In the genomic region with DNA sequence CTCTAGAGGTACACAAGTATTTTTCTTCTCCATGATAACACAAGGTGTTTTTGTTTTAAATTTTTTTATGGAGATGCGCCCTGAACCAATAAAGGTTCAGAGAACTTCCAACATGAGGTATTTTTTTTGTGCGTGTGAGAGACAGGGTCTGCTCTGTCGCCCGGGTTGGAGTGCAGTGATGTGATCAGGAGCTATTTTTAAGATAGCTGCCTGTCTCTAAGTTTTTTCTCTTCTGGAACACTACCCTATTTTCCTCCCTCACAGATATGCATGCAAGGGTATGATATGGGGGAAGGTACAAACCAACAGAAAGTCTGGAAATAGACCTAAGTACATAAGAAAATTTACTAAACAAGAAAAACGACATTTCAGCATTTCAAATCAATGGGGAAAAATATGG, we compare ENCODE assay signal across 21 cellular contexts. TPM values are rescaled to one million over a fixed set of nuclear protein-coding genes. Genes with fewer than 3 reads are reported as not detected.
DNase-seq lines count a peak whose midpoint lies in the region; ATAC-seq and TF ChIP-seq lines count a peak whose summit lies in the region.
"Had no signal": no experiment of that assay in that cellular context is flagged by ENCODE, and none has a peak within 500 bp of the region (broad histone marks: within the 10 kb centered on the region; RNA-seq: fewer than 3 reads in every experiment).

No MANE protein-coding gene starts in this region.

- no peak overlapping the region for H3K4me3 Mint-ChIP-seq in activated CD8-positive, alpha-beta memory T cell treated with anti-CD3 and anti-CD28 coated beads, Interleukin-2, amount 10 ng/mL, durations not matched to agents 7 days and 5 days
- H3K4me3 Mint-ChIP-seq in stimulated activated naive CD8-positive, alpha-beta T cell treated with anti-CD3 and anti-CD28 coated beads, Interleukin-15, Interleukin-2, amounts not matched to agents 100 ng/mL and 50 ng/mL, for 24 hours, result no peak overlapping the region
- H3K4me3 Mint-ChIP-seq: CD8-positive, alpha-beta memory T cell; HFFc6 had no signal

- no peak for TF ChIP-seq CTCF in left ventricle myocardium inferior (IDR thresholded peaks at IDR 0.05; ENCODE audit: borderline replicate concordance)

- CTCF ChIA-PET in activated CD8-positive, alpha-beta memory T cell treated with anti-CD3 and anti-CD28 coated beads, Interleukin-2, amount 10 ng/mL, durations not matched to agents 7 days and 5 days (lab: Charles Lee), result no interaction called here

- peak overlapping the region; percentile 54 for H3K27ac ChIP-seq in left ventricle myocardium inferior (replicated peaks)
- H3K27ac ChIP-seq: BLaER1, KMS-11 had no signal

- peaks cover 5% of the 10 kb centered on the region for H3K36me3 ChIP-seq in left ventricle myocardium inferior

- no peak for ATAC-seq in activated CD8-positive, alpha-beta memory T cell treated with anti-CD3 and anti-CD28 coated beads, Interleukin-2, amount 10 ng/mL, durations not matched to agents 7 days and 5 days
- ATAC-seq in stimulated activated naive CD8-positive, alpha-beta T cell treated with anti-CD3 and anti-CD28 coated beads, Interleukin-15, Interleukin-2, amounts not matched to agents 100 U/mL and 50 U/mL, for 24 hours, result no peak
- no peak for ATAC-seq in HG03095 (IDR thresholded peaks at IDR 0.05; ENCODE audit: unreplicated experiment)
- no peak for ATAC-seq in HG02970 (IDR thresholded peaks at IDR 0.05; ENCODE audit: low FRiP score, unreplicated experiment)
- ATAC-seq: HepG2 had no signal

- no peaks in the 10 kb centered on the region for H3K27me3 Mint-ChIP-seq in activated CD8-positive, alpha-beta memory T cell treated with anti-CD3 and anti-CD28 coated beads, Interleukin-2, amount 10 ng/mL, durations not matched to agents 7 days and 5 days
- no peaks in the 10 kb centered on the region for H3K27me3 Mint-ChIP-seq in stimulated activated naive CD8-positive, alpha-beta T cell treated with anti-CD3 and anti-CD28 coated beads, Interleukin-15, Interleukin-2, amounts not matched to agents 100 ng/mL and 50 ng/mL, for 24 hours
- H3K27me3 Mint-ChIP-seq: CD8-positive, alpha-beta memory T cell had no signal

- no peaks in the 10 kb centered on the region for H3K9me3 ChIP-seq in left ventricle myocardium inferior (replicated peaks)
- H3K9me3 ChIP-seq: BLaER1 had no signal

- intact Hi-C loops in left ventricle myocardium inferior (cut with micrococcal nuclease), result no loop called here

- no peaks in the 10 kb centered on the region for H3K27me3 ChIP-seq in left ventricle myocardium inferior (ENCODE audit: low read depth)

- peaks cover 20% of the 10 kb centered on the region for H3K36me3 Mint-ChIP-seq in activated CD8-positive, alpha-beta memory T cell treated with anti-CD3 and anti-CD28 coated beads, Interleukin-2, amount 10 ng/mL, durations not matched to agents 7 days and 5 days
- peaks cover 30% of the 10 kb centered on the region for H3K36me3 Mint-ChIP-seq in stimulated activated naive CD8-positive, alpha-beta T cell treated with anti-CD3 and anti-CD28 coated beads, Interleukin-15, Interleukin-2, amounts not matched to agents 100 ng/mL and 50 ng/mL, for 24 hours (ENCODE audit: low read depth)

- H3K4me3 ChIP-seq in left ventricle myocardium inferior, result no peak overlapping the region
- H3K4me3 ChIP-seq: BLaER1 had no signal

- peak overlapping the region; percentile 28 for H3K27ac Mint-ChIP-seq in activated CD8-positive, alpha-beta memory T cell treated with anti-CD3 and anti-CD28 coated beads, Interleukin-2, amount 10 ng/mL, durations not matched to agents 7 days and 5 days
- H3K27ac Mint-ChIP-seq in stimulated activated naive CD8-positive, alpha-beta T cell treated with anti-CD3 and anti-CD28 coated beads, Interleukin-15, Interleukin-2, amounts not matched to agents 100 ng/mL and 50 ng/mL, for 24 hours, result peak overlapping the region; percentile 52
- H3K27ac Mint-ChIP-seq: HFFc6 had no signal

- H3K4me1 ChIP-seq in left ventricle myocardium inferior, result no peaks in the 10 kb centered on the region
- H3K4me1 ChIP-seq: BLaER1 had no signal

- no peak for DNase-seq in activated CD8-positive, alpha-beta memory T cell treated with anti-CD3 and anti-CD28 coated beads, Interleukin-2, amount 10 ng/mL, durations not matched to agents 7 days and 5 days
- no peak for DNase-seq in activated CD8-positive, alpha-beta memory T cell treated with anti-CD3 and anti-CD28 coated beads, Interleukin-2, amount 50 U/mL, for 48 hours
- no peak for DNase-seq in stimulated activated naive CD8-positive, alpha-beta T cell treated with anti-CD3 and anti-CD28 coated beads, Interleukin-15, Interleukin-2, amounts not matched to agents 100 U/mL and 50 U/mL, for 24 hours
- DNase-seq in left ventricle myocardium inferior, result no peak
- DNase-seq in stimulated activated CD8-positive, alpha-beta memory T cell treated with anti-CD3 and anti-CD28 coated beads, Interleukin-4, amount 100 ng/mL, for 48 hours, result no peak
- DNase-seq: CD8-positive, alpha-beta memory T cell; DMS79; HFFc6; NCI-H1092; NCI-H146; NCI-H2081; NCI-H748 treated with DMSO at 0.1 percent for 48 hours had no signal

- peaks cover 7% of the 10 kb centered on the region for H3K4me1 Mint-ChIP-seq in activated CD8-positive, alpha-beta memory T cell treated with anti-CD3 and anti-CD28 coated beads, Interleukin-2, amount 10 ng/mL, durations not matched to agents 7 days and 5 days
- no peaks in the 10 kb centered on the region for H3K4me1 Mint-ChIP-seq in stimulated activated naive CD8-positive, alpha-beta T cell treated with anti-CD3 and anti-CD28 coated beads, Interleukin-15, Interleukin-2, amounts not matched to agents 100 ng/mL and 50 ng/mL, for 24 hours (ENCODE audit: low read depth)

- no peaks in the 10 kb centered on the region for H3K9me3 Mint-ChIP-seq in activated CD8-positive, alpha-beta memory T cell treated with anti-CD3 and anti-CD28 coated beads, Interleukin-2, amount 10 ng/mL, durations not matched to agents 7 days and 5 days (ENCODE audit: low read depth)
- no peaks in the 10 kb centered on the region for H3K9me3 Mint-ChIP-seq in stimulated activated naive CD8-positive, alpha-beta T cell treated with anti-CD3 and anti-CD28 coated beads, Interleukin-15, Interleukin-2, amounts not matched to agents 100 ng/mL and 50 ng/mL, for 24 hours
- H3K9me3 Mint-ChIP-seq: CD8-positive, alpha-beta memory T cell; HFFc6 had no signal

RNA-seq across cellular contexts. Expression of a gene that starts 3.0 kb away (rescaled TPM):
- 1 to 10 TPM; 4.3 to 6.7 TPM for total RNA-seq in activated CD8-positive, alpha-beta memory T cell treated with anti-CD3 and anti-CD28 coated beads, Interleukin-2, amount 10 ng/mL, durations not matched to agents 7 days and 5 days
- total RNA-seq in left ventricle myocardium inferior, result 1.4 TPM

RNA-seq across cellular contexts. Expression of a gene that starts 37.1 kb away (rescaled TPM):
- 100 to 1,000 TPM in 1 of 2 experiments, 10 to 100 TPM in 1; 97.4 to 119 TPM for total RNA-seq in activated CD8-positive, alpha-beta memory T cell treated with anti-CD3 and anti-CD28 coated beads, Interleukin-2, amount 10 ng/mL, durations not matched to agents 7 days and 5 days
- not detected for total RNA-seq in left ventricle myocardium inferior
- total RNA-seq: A172, HFFc6, M059J, NCI-H460 had no signal

RNA-seq across cellular contexts. Expression of a gene that starts 48.3 kb away (rescaled TPM):
- 100 to 1,000 TPM; 365 to 381 TPM for total RNA-seq in activated CD8-positive, alpha-beta memory T cell treated with anti-CD3 and anti-CD28 coated beads, Interleukin-2, amount 10 ng/mL, durations not matched to agents 7 days and 5 days
- 83.8 TPM for total RNA-seq in left ventricle myocardium inferior

Comparison
In these comparisons a context has a peak if more than half of its experiments do, and no peak if none do; other contexts are left out.
1. RNA of a gene that starts 37.1 kb away (total RNA-seq): 97.4 to 119 TPM in activated CD8-positive, alpha-beta memory T cell treated with anti-CD3 and anti-CD28 coated beads, Interleukin-2, amount 10 ng/mL, durations not matched to agents 7 days and 5 days; not detected in left ventricle myocardium inferior (single experiment); every median in the first group is over 10 times any median in the second.